8 cellular contexts compared by ENCODE assay signal in the genomic region with DNA sequence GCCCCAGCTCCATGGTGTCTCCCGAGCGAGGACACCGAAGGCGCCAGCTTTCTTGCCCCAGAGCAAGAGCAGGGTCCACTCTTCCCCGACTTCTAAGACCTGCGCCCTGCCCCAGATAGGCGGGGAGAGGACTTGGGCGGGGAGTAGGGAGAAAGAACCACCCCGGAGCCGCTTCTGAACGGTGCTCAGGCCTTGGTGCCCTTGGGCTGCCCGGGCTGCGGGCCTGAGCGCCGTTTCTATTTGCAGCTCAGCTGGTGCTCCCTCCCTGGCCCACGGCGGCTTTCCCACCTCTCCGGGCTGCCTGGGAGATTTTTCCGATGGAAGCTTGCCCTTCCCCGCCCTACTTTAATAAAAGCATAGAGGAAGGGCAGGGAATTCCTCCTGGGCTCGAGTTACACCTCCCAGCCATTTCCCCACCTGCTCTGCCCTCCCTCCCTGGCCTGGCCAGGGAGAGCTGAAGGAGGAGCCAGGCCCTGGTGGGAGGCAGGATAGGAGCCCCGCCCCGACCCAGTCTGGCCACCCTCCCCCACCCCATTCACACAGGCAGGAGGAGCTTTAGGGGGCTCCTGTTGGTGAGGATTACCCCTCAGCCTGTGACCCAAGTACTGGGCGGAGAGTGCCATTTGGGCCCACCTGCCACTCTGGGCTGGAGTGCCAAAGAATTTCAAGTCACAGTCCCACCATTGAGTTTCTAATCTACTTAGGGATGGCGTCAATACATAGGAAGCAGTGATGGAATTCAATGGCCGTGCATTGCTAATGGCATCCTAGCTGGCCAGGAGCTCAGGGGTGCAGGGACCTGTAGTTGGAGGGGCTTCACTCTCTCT. TPM values are rescaled to one million over a fixed set of nuclear protein-coding genes. Genes with fewer than 3 reads are reported as not detected.
DNase-seq lines count a peak whose midpoint lies in the region; ATAC-seq and TF ChIP-seq lines count a peak whose summit lies in the region.

No MANE protein-coding gene starts in this region.

- H3K9ac ChIP-seq in Karpas-422 (ENCODE audit: low read length), result no peak overlapping the region

- no peaks in the 10 kb centered on the region for H3K79me2 ChIP-seq in Karpas-422 (ENCODE audit: low read length)

- DNase-seq in ACHN (peak; percentile 75), Karpas-422 (no peak), dermis blood vessel endothelial cell (peak; percentile 26), lung (ENCODE audit: low spot score) (peak; percentile 46), NCI-H2081 (lab: John Stamatoyannopoulos, UW) (no peak)
- DNase-seq in activated CD4-positive, CD25-positive, alpha-beta regulatory T cell treated with anti-CD3 and anti-CD28 coated beads, Interleukin-2, amount 50 U/mL, for 72 hours, result no peak
- DNase-seq in effector CD8-positive, alpha-beta T cell (lab: John Stamatoyannopoulos, UW), result no peak
- no peak for DNase-seq in stimulated activated CD4-positive, alpha-beta T cell treated with anti-CD3 and anti-CD28 coated beads, Interleukin-4, amount 100 ng/mL, for 24 hours

- H3K36me3 ChIP-seq in Karpas-422 (ENCODE audit: insufficient read depth, low read length) (no peaks in the 10 kb centered on the region), lung (ENCODE audit: control insufficient read depth in 2 of 2, insufficient read depth in 2 of 2, low read length in 2 of 2) (no peaks in the 10 kb centered on the region)

- peak overlapping the region; percentile 81; the same call in 1 of the 2 replicates for H3K4me3 ChIP-seq in Karpas-422 (ENCODE audit: low read length)
- peak overlapping the region; percentile 63 for H3K4me3 ChIP-seq in lung

- no peak overlapping the region for H3K27ac ChIP-seq in Karpas-422 (ENCODE audit: low read length)
- H3K27ac ChIP-seq in lung (ENCODE audit: low read depth in 1 of 2, low read length in 1 of 2), result peak overlapping the region; percentile 87 to 94

- in situ Hi-C loops in ACHN (cut with HindIII; ENCODE audit: low pct_ligation_motif_present, low pct_unique_long_range_greater_than_20kb, low sequenced_read_pairs), result loop anchor here (10.0 kb wide), 1 partner anchor 97 kb away; a partner anchor contains a TSS

- no peak for TF ChIP-seq CTCF in lung (IDR thresholded peaks at IDR 0.05; ENCODE audit: control extremely low read depth, extremely low read depth)

- no peaks in the 10 kb centered on the region for H3K9me2 ChIP-seq in Karpas-422 (replicated peaks; ENCODE audit: insufficient read depth, low read length)

- H3K9me3 ChIP-seq in Karpas-422 (ENCODE audit: low read length), result no peaks in the 10 kb centered on the region
- H3K9me3 ChIP-seq in lung (ENCODE audit: control insufficient read depth in 2 of 2, insufficient read depth in 1 of 2, low read length in 1 of 2), result no peaks in the 10 kb centered on the region

- no peaks in the 10 kb centered on the region for H4K20me1 ChIP-seq in Karpas-422 (ENCODE audit: insufficient read depth, low read depth, low read length)

- peak; percentile 20 for ATAC-seq in lung (ENCODE audit: insufficient read depth, low FRiP score)

- no peak overlapping the region for H2AFZ ChIP-seq in Karpas-422 (ENCODE audit: low read length)

- H3K4me2 ChIP-seq in Karpas-422 (ENCODE audit: low read depth, low read length, poor library complexity, severe bottlenecking), result peak overlapping the region; percentile 93

- WGBS in lung, 2 donors, result 27 to 32% methylated on average over 26 of the region's 26 CpGs

- H3K27me3 ChIP-seq in Karpas-422 (ENCODE audit: low read length) (no peaks in the 10 kb centered on the region), lung (ENCODE audit: control insufficient read depth, insufficient read depth) (no peaks in the 10 kb centered on the region)

- H3K4me1 ChIP-seq in Karpas-422 (ENCODE audit: low read length) (peaks cover 44% of the 10 kb centered on the region), lung (ENCODE audit: control insufficient read depth in 2 of 2, insufficient read depth in 2 of 2, low read length in 2 of 2) (peaks cover 21 to 48% of the 10 kb centered on the region in 2 donors)

RNA-seq across cellular contexts. Expression of a gene that starts 2.0 kb away (rescaled TPM):
- 4.1 and 5.2 TPM in 2 replicates for total RNA-seq in Karpas-422 (2014; rRNA removed; shearing (Covaris generic); ENCODE audit: low replicate concordance)
- total RNA-seq in dermis blood vessel endothelial cell (24.2 and 32.3 TPM in 2 replicates), lung (10 to 100 TPM; 35.3 to 44.5 TPM)
- polyA plus RNA-seq in lung, result 10 to 100 TPM; 19.5 to 23.6 TPM

RNA-seq across cellular contexts. Expression of a gene that starts 26.3 kb away (rescaled TPM):
- total RNA-seq in Karpas-422 (2014; rRNA removed; shearing (Covaris generic); ENCODE audit: low replicate concordance), result 19.6 and 28.3 TPM in 2 replicates
- 57.3 and 128 TPM in 2 replicates for total RNA-seq in dermis blood vessel endothelial cell
- total RNA-seq in lung, result 10 to 100 TPM; 14.7 to 54.8 TPM
- polyA plus RNA-seq in lung, result 10 to 100 TPM; 22.7 to 72.7 TPM

RNA-seq across cellular contexts. Expression of a gene that starts 27.1 kb away (rescaled TPM):
- total RNA-seq in Karpas-422 (2014; rRNA removed; shearing (Covaris generic); ENCODE audit: low replicate concordance), result 3.7 and 5.3 TPM in 2 replicates
- total RNA-seq in dermis blood vessel endothelial cell, result 3.4 and 6.0 TPM in 2 replicates
- 10 to 100 TPM in 1 of 2 donors, 1 to 10 TPM in 1; 6.0 to 15.3 TPM for total RNA-seq in lung
- polyA plus RNA-seq in lung, result 10 to 100 TPM in 1 of 2 donors, 1 to 10 TPM in 1; 6.2 to 13.0 TPM

RNA-seq across cellular contexts. Expression of a gene that starts 56.6 kb away (rescaled TPM):
- total RNA-seq in Karpas-422 (2014; rRNA removed; shearing (Covaris generic); ENCODE audit: low replicate concordance), result not detected in 2 replicates
- total RNA-seq in dermis blood vessel endothelial cell (not detected in 2 replicates), lung (under 1 TPM; 0.14 to 0.43 TPM)
- under 1 TPM; 0.18 to 0.21 TPM for polyA plus RNA-seq in lung

Comparison
In these comparisons a context has a peak if more than half of its experiments do, and no peak if none do; other contexts are left out.
1. DNase-seq: peak in ACHN (single experiment), dermis blood vessel endothelial cell (single experiment) and lung (single experiment); none in Karpas-422 (single experiment), activated CD4-positive, CD25-positive, alpha-beta regulatory T cell treated with anti-CD3 and anti-CD28 coated beads, Interleukin-2, amount 50 U/mL, for 72 hours (single experiment), effector CD8-positive, alpha-beta T cell (single experiment), NCI-H2081 (0 of 2) and stimulated activated CD4-positive, alpha-beta T cell treated with anti-CD3 and anti-CD28 coated beads, Interleukin-4, amount 100 ng/mL, for 24 hours (single experiment).